Comparison of ENCODE assay signal across 15 cellular contexts in the genomic region with DNA sequence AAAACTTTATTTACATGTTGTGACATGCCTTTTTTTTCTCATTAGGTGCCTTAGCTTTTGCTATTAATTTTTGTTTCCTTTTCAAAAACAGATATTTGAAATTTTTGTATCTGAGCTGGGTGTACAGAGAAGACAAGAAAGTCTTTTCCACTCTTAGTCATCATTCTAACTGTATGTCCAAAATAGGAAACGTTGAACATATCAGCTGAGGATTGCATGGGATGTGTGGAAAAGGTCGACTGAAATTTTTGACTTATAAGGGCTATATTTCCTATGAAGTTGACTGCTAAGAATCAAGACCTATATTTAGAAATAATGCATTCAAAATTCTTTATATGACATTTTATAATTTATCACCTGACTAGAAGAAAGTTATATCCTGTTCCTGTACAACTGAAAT.
"Had no signal": no experiment of that assay in that cellular context is flagged by ENCODE, and none has a peak within 500 bp of the region (broad histone marks: within the 10 kb centered on the region; RNA-seq: fewer than 3 reads in every experiment).

No MANE protein-coding gene starts in this region.

- H3K9ac ChIP-seq: parathyroid adenoma had no signal

- H3K79me2 ChIP-seq: parathyroid adenoma had no signal

- H3K36me3 ChIP-seq: esophagus muscularis mucosa, lower lobe of right lung, uterus had no signal

- DNase-seq: activated CD4-positive, alpha-beta T cell treated with anti-CD3 and anti-CD28 coated beads, Interleukin-2, amount 50 U/mL, for 1 hour; activated naive CD4-positive, alpha-beta T cell treated with anti-CD3 and anti-CD28 coated beads, Interleukin-2, amount 50 U/mL, for 16 hours; activated T-cell treated with anti-CD3 and anti-CD28 coated beads, Interleukin-2, amount 50 U/mL, for 1 hour; amygdala; glutamatergic neuron; immature natural killer cell; left cardiac atrium; lower lobe of right lung; naive B cell; retina; small intestine; T-helper 2 cell; uterus had no signal

- H3K4me3 ChIP-seq: esophagus muscularis mucosa, lower lobe of right lung, uterus had no signal

- ATAC-seq: left cardiac atrium, lower lobe of right lung had no signal

- H3K4me1 Mint-ChIP-seq: immature natural killer cell, naive B cell had no signal

- H3K27me3 ChIP-seq: esophagus muscularis mucosa, uterus had no signal

- H3K27ac ChIP-seq: esophagus muscularis mucosa, lower lobe of right lung, parathyroid adenoma, uterus had no signal

- H3K9me3 ChIP-seq: esophagus muscularis mucosa, lower lobe of right lung, uterus had no signal

- H3K36me3 Mint-ChIP-seq: naive B cell had no signal

- H3K27ac Mint-ChIP-seq: immature natural killer cell, naive B cell had no signal

- H3K4me1 ChIP-seq: lower lobe of right lung, parathyroid adenoma, uterus had no signal

- H3K27me3 Mint-ChIP-seq: naive B cell had no signal

- H3K4me3 Mint-ChIP-seq: immature natural killer cell, naive B cell had no signal

- H2AFZ ChIP-seq: parathyroid adenoma had no signal
